11 cellular contexts compared by ENCODE assay signal in the genomic region with DNA sequence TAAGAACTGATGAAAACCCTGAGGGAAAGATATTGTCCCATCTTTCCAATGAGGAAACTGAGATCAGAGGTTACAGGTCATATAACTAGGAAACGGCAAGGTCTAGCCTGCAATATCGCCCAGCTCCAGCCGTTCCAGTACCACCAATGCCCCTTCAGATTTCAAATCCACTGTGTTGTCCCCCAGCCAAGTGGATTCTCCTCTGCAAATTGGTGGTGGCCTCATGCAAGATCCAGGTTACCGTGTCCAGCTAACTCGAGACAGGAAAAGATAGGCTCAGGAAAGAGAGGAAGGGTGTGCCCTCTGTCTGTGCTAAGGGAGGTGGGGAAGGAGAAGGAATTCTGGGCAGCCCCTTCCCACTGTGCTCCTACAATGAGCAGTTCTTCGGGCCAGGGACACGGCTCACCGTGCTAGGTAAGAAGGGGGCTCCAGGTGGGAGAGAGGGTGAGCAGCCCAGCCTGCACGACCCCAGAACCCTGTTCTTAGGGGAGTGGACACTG. TPM values are rescaled to one million over a fixed set of nuclear protein-coding genes. Genes with fewer than 3 reads are reported as not detected.
DNase-seq lines count a peak whose midpoint lies in the region; ATAC-seq and TF ChIP-seq lines count a peak whose summit lies in the region.
"Had no signal": no experiment of that assay in that cellular context is flagged by ENCODE, and none has a peak within 500 bp of the region (broad histone marks: within the 10 kb centered on the region; RNA-seq: fewer than 3 reads in every experiment).

No MANE protein-coding gene starts in this region.

- H3K27ac ChIP-seq in OCI-LY3 (ENCODE audit: low read length), result peak overlapping the region; percentile 58
- no peak overlapping the region for H3K27ac ChIP-seq in endodermal cell (ENCODE audit: low read depth, low read length)
- H3K27ac ChIP-seq: ovary had no signal

- peak overlapping the region; percentile 98 for H3K4me2 ChIP-seq in OCI-LY3 (ENCODE audit: low read length)

- TF ChIP-seq CTCF in OCI-LY3 (IDR thresholded peaks at IDR 0.05; ENCODE audit: low read depth, low read length) (no peak), endodermal cell (conservative IDR thresholded peaks at IDR 0.05) (no peak)

- peaks cover 14% of the 10 kb centered on the region for H3K4me1 Mint-ChIP-seq in endodermal cell

- WGBS in endodermal cell (ENCODE audit: insufficient coverage in 1 of 2, insufficient read length in 1 of 2), 2 experiments, result 48 to 73% methylated on average over 3 to 9 of the region's 9 CpGs

- H2AFZ ChIP-seq in OCI-LY3 (ENCODE audit: low read depth, low read length), result peak overlapping the region; percentile 71

- H3K4me1 ChIP-seq in OCI-LY3 (ENCODE audit: low read length), result peaks cover 26% of the 10 kb centered on the region
- H3K4me1 ChIP-seq in endodermal cell (ENCODE audit: control insufficient read depth, insufficient read depth, low read length), result no peaks in the 10 kb centered on the region

- H3K36me3 Mint-ChIP-seq in endodermal cell (ENCODE audit: low read depth), result no peaks in the 10 kb centered on the region

- H3K36me3 ChIP-seq in OCI-LY3 (replicated peaks; ENCODE audit: low read depth, low read length) (no peaks in the 10 kb centered on the region), endodermal cell (ENCODE audit: control insufficient read depth, insufficient read depth, low read length) (no peaks in the 10 kb centered on the region)
- H3K36me3 ChIP-seq: gastroesophageal sphincter, ovary had no signal

- peaks cover 92% of the 10 kb centered on the region for H3K27me3 Mint-ChIP-seq in endodermal cell (ENCODE audit: insufficient read depth)

- H3K4me3 ChIP-seq in OCI-LY3 (ENCODE audit: low read length) (peak overlapping the region; percentile 97), endodermal cell (ENCODE audit: low read length) (peak overlapping the region; percentile 81)

- no peaks in the 10 kb centered on the region for H3K9me3 Mint-ChIP-seq in endodermal cell

- no peak overlapping the region for H3K27ac Mint-ChIP-seq in endodermal cell

- CTCF ChIA-PET in HEK293T (lab: Yijun Ruan, JAX), result no interaction called here

- POLR2A ChIA-PET in HEK293T (lab: Yijun Ruan, JAX), result no interaction called here

- DNase-seq in endodermal cell, result no peak
- DNase-seq in retina, result peak; percentile 32
- no peak for DNase-seq in COR-L47 (lab: John Stamatoyannopoulos, UW)
- DNase-seq in NCI-H1092 (lab: John Stamatoyannopoulos, UW), result no peak
- DNase-seq in HEK293T (ENCODE audit: extremely low spot score), result no peak
- DNase-seq: NCI-H2171 treated with DMSO at 0.1 percent for 48 hours had no signal

- no peaks in the 10 kb centered on the region for H4K20me1 ChIP-seq in OCI-LY3 (ENCODE audit: insufficient read depth, low read length)

- peak; percentile 2 for ATAC-seq in GM18511 (IDR thresholded peaks at IDR 0.05; ENCODE audit: unreplicated experiment)
- no peak for ATAC-seq in GM19035 (IDR thresholded peaks at IDR 0.05; ENCODE audit: unreplicated experiment)

- H3K27me3 ChIP-seq in OCI-LY3 (ENCODE audit: low read depth, low read length) (no peaks in the 10 kb centered on the region), endodermal cell (ENCODE audit: control insufficient read depth, insufficient read depth, low read length, poor library complexity, severe bottlenecking) (peaks cover 81% of the 10 kb centered on the region)
- H3K27me3 ChIP-seq: ovary had no signal

- H3K9me3 ChIP-seq in OCI-LY3 (ENCODE audit: insufficient read depth, low read length), result no peaks in the 10 kb centered on the region
- no peaks in the 10 kb centered on the region for H3K9me3 ChIP-seq in endodermal cell (ENCODE audit: control insufficient read depth, low read length)
- H3K9me3 ChIP-seq: gastroesophageal sphincter, ovary had no signal

- H3K4me3 Mint-ChIP-seq in endodermal cell, result peak overlapping the region; percentile 64

- H3K9ac ChIP-seq in OCI-LY3 (ENCODE audit: low read length), result peak overlapping the region; percentile 94
- no peak overlapping the region for H3K9ac ChIP-seq in endodermal cell (ENCODE audit: extremely low read depth, low read length, poor library complexity, severe bottlenecking)

- H3K79me2 ChIP-seq in OCI-LY3 (ENCODE audit: low read length), result peaks cover 36% of the 10 kb centered on the region

TF ChIP-seq in HEK293T, 16 proteins besides CTCF, POLR2A, EP300 and RAD21:
- TF ChIP-seq FOXK2 (IDR thresholded peaks at IDR 0.05), result no peak
- TF ChIP-seq FOXA1 (IDR thresholded peaks at IDR 0.05), result no peak
- no peak for TF ChIP-seq SUZ12 (IDR thresholded peaks at IDR 0.05)
- no peak for TF ChIP-seq BHLHE40 (IDR thresholded peaks at IDR 0.05; ENCODE audit: borderline replicate concordance)
- no peak for TF ChIP-seq CTBP1 (IDR thresholded peaks at IDR 0.05; ENCODE audit: borderline replicate concordance)
- TF ChIP-seq NFRKB (IDR thresholded peaks at IDR 0.05), result no peak
- TF ChIP-seq LEF1 (IDR thresholded peaks at IDR 0.05; ENCODE audit: borderline replicate concordance), result no peak
- TF ChIP-seq ZNF384 (IDR thresholded peaks at IDR 0.05), result no peak
- TF ChIP-seq, protein P1, sequence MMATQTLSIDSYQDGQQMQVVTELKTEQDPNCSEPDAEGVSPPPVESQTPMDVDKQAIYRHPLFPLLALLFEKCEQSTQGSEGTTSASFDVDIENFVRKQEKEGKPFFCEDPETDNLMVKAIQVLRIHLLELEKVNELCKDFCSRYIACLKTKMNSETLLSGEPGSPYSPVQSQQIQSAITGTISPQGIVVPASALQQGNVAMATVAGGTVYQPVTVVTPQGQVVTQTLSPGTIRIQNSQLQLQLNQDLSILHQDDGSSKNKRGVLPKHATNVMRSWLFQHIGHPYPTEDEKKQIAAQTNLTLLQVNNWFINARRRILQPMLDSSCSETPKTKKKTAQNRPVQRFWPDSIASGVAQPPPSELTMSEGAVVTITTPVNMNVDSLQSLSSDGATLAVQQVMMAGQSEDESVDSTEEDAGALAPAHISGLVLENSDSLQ (IDR thresholded peaks at IDR 0.05), result no peak
- no peak for TF ChIP-seq TARDBP (IDR thresholded peaks at IDR 0.05)
- TF ChIP-seq ARNT (IDR thresholded peaks at IDR 0.05), result no peak
- no peak for TF ChIP-seq FOXM1 (IDR thresholded peaks at IDR 0.05; ENCODE audit: borderline replicate concordance)
- TF ChIP-seq ELF4 (IDR thresholded peaks at IDR 0.05), result no peak
- TF ChIP-seq SP1 (IDR thresholded peaks at IDR 0.05), result no peak

RNA-seq across cellular contexts. Expression of gene PRSS2, which starts 25.3 kb away (rescaled TPM):
- 1 to 10 TPM; 4.8 to 9.9 TPM for total RNA-seq in endodermal cell
- 58.7 TPM for polyA plus RNA-seq in endodermal cell (2013, experiment 1 of 2)
- 62.2 TPM for polyA plus RNA-seq in endodermal cell (2013, experiment 2 of 2)
- total RNA-seq: gastroesophageal sphincter had no signal

RNA-seq across cellular contexts. Expression of gene PRSS1, which starts 46.8 kb away (rescaled TPM):
- 1 to 10 TPM; 4.4 to 8.8 TPM for total RNA-seq in endodermal cell
- 20.3 TPM for polyA plus RNA-seq in endodermal cell (2013, experiment 1 of 2)
- polyA plus RNA-seq in endodermal cell (2013, experiment 2 of 2), result 15.0 TPM

RNA-seq across cellular contexts. Expression of gene EPHB6, which starts 58.8 kb away (rescaled TPM):
- total RNA-seq in endodermal cell, result 10 to 100 TPM; 33.2 to 36.9 TPM
- polyA plus RNA-seq in endodermal cell (2013, experiment 1 of 2), result 16.0 TPM
- 14.1 TPM for polyA plus RNA-seq in endodermal cell (2013, experiment 2 of 2)
